ENCODE assay signal across 8 cellular contexts in genomic region chr4:36511785-36512184, GRCh38.
"Had no signal": no experiment of that assay in that cellular context is flagged by ENCODE, and none has a peak within 500 bp of the region (broad histone marks: within the 10 kb centered on the region; RNA-seq: fewer than 3 reads in every experiment).

No MANE protein-coding gene starts in this region.

- DNase-seq: GDM1, GF-D8 had no signal

- H3K4me3 ChIP-seq: GM12878 had no signal

- ATAC-seq: GM12878 had no signal

- FAIRE-seq: G401.6, GM12878, GM12891, GM12892, GM18507, GM19239 had no signal
